ENCODE assay signal across 9 cellular contexts in the genomic region with DNA sequence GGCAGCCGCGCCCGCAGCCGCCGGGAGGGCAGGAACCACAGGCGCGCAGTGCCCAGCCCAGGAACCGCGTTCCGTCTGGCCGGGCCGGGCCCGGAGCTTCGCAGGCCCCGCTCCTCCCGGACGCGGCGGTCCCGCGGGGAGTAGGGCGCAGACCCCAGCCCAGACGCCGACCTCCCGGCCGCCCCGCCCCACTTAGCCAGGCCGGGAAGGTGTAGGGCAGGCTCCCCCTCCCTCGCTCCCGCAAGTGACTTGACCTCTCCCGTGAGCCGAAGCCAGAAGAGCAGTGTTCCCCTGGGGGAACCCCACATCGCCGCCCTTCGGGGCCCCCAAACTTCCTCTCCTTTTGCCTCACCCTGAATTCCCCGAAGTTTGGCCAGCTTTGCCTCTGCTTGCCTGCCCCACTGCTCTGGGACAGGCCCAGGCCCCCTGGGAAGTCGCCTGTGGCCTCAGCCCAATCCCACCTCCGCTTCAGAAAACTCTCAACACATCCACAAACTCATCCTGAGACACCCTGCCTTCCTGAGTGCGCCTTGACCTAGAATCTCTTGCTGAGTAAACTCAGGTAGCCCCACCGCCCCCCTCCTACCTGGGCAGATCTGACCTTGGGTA. TPM values are rescaled to one million over a fixed set of nuclear protein-coding genes. Genes with fewer than 3 reads are reported as not detected.
A peak's percentile ranks its signal among the peaks of the same experiment; 100 is the strongest.
DNase-seq lines count a peak whose midpoint lies in the region; ATAC-seq and TF ChIP-seq lines count a peak whose summit lies in the region.
"Had no signal": no experiment of that assay in that cellular context is flagged by ENCODE, and none has a peak within 500 bp of the region (broad histone marks: within the 10 kb centered on the region; RNA-seq: fewer than 3 reads in every experiment).

No MANE protein-coding gene starts in this region.

- no peaks in the 10 kb centered on the region for H3K27me3 Mint-ChIP-seq in CD4-positive, alpha-beta memory T cell
- peaks cover 21% of the 10 kb centered on the region for H3K27me3 Mint-ChIP-seq in activated naive CD8-positive, alpha-beta T cell treated with anti-CD3 and anti-CD28 coated beads, Interleukin-2, amount 50 U/mL, for 24 hours
- H3K27me3 Mint-ChIP-seq in naive thymus-derived CD8-positive, alpha-beta T cell, result no peaks in the 10 kb centered on the region

- H3K27ac ChIP-seq in CD4-positive, alpha-beta memory T cell (ENCODE audit: low read depth, low read length), result no peak overlapping the region
- H3K27ac ChIP-seq in HCT116 (ENCODE audit: low read depth, low read length), result no peak overlapping the region
- H3K27ac ChIP-seq: SK-N-MC had no signal

- H2AFZ ChIP-seq in HCT116 (ENCODE audit: low read depth, low read length, poor library complexity, severe bottlenecking), result no peak overlapping the region

- H3K4me1 ChIP-seq in CD4-positive, alpha-beta memory T cell (ENCODE audit: insufficient read depth, low read length), result peaks cover 38% of the 10 kb centered on the region
- H3K4me1 ChIP-seq in HCT116 (ENCODE audit: control insufficient read depth in 1 of 2, insufficient read depth in 2 of 2, low read length in 2 of 2), result peaks cover 11 to 46% of the 10 kb centered on the region in 2 experiments

- ATAC-seq in HCT116, result no peak
- peak; percentile 7 for ATAC-seq in activated naive CD8-positive, alpha-beta T cell treated with anti-CD3 and anti-CD28 coated beads, Interleukin-2, amount 50 U/mL, for 24 hours
- no peak for ATAC-seq in naive thymus-derived CD8-positive, alpha-beta T cell
- no peak for ATAC-seq in GM19467 (IDR thresholded peaks at IDR 0.05; ENCODE audit: unreplicated experiment)

- CTCF ChIA-PET in CD4-positive, alpha-beta memory T cell (lab: Charles Lee; ENCODE audit: partially characterized antibody), result interaction anchor here (1.0 to 3.2 kb wide), 6 partner anchors 44 to 63 kb away, joined by 3 to 20 read pairs (median 4); no protein-coding TSS in a partner anchor
- CTCF ChIA-PET in HCT116 (lab: Charles Lee), result no interaction called here

- H3K9me2 ChIP-seq in HCT116 (ENCODE audit: insufficient read depth), result no peaks in the 10 kb centered on the region

- peak overlapping the region; percentile 86 to 99 (median 92) for H3K27ac Mint-ChIP-seq in CD4-positive, alpha-beta memory T cell
- H3K27ac Mint-ChIP-seq in activated naive CD8-positive, alpha-beta T cell treated with anti-CD3 and anti-CD28 coated beads, Interleukin-2, amount 50 U/mL, for 24 hours, result peak overlapping the region; percentile 80
- H3K27ac Mint-ChIP-seq in naive thymus-derived CD8-positive, alpha-beta T cell, result peak overlapping the region; percentile 84 to 95 (median 88)

- H3K4me1 Mint-ChIP-seq in CD4-positive, alpha-beta memory T cell, result peaks cover 14 to 22% (median 20%) of the 10 kb centered on the region in 4 donors
- H3K4me1 Mint-ChIP-seq in activated naive CD8-positive, alpha-beta T cell treated with anti-CD3 and anti-CD28 coated beads, Interleukin-2, amount 50 U/mL, for 24 hours, result peaks cover 32% of the 10 kb centered on the region
- H3K4me1 Mint-ChIP-seq in naive thymus-derived CD8-positive, alpha-beta T cell, result peaks cover 26 to 40% (median 33%) of the 10 kb centered on the region in 4 donors

- H3K4me3 ChIP-seq in CD4-positive, alpha-beta memory T cell (ENCODE audit: low read length in 2 of 2), result no peak overlapping the region
- peak overlapping the region in 1 of 2 experiments; percentile 6; a peak in 2 of 4 replicates for H3K4me3 ChIP-seq in HCT116 (replicated peaks in 1 of 2; ENCODE audit: low read depth in 1 of 2, low read length in 2 of 2)

- peaks cover 0 to 11% of the 10 kb centered on the region in 2 donors for H3K36me3 Mint-ChIP-seq in CD4-positive, alpha-beta memory T cell
- no peaks in the 10 kb centered on the region for H3K36me3 Mint-ChIP-seq in activated naive CD8-positive, alpha-beta T cell treated with anti-CD3 and anti-CD28 coated beads, Interleukin-2, amount 50 U/mL, for 24 hours (ENCODE audit: low read depth)
- peaks cover 0 to 5% (median 0%) of the 10 kb centered on the region in 3 donors for H3K36me3 Mint-ChIP-seq in naive thymus-derived CD8-positive, alpha-beta T cell

- H3K9me3 ChIP-seq in CD4-positive, alpha-beta memory T cell (ENCODE audit: control insufficient read depth in 1 of 2, low read length in 2 of 2), result no peaks in the 10 kb centered on the region
- H3K9me3 ChIP-seq in HCT116 (ENCODE audit: control insufficient read depth in 1 of 2, insufficient read depth in 1 of 2, low read depth in 1 of 2, low read length in 2 of 2), result no peaks in the 10 kb centered on the region

- TF ChIP-seq CTCF in HCT116 (IDR thresholded peaks at IDR 0.05 in 2 of 3, conservative IDR thresholded peaks at IDR 0.05 in 1 of 3; ENCODE audit: borderline replicate concordance in 1 of 3, insufficient read depth in 1 of 3, low read depth in 2 of 3, low read length in 2 of 3), result no peak

- peak in 1 of 5 donors; percentile 45 for DNase-seq in CD4-positive, alpha-beta memory T cell
- DNase-seq in HCT116 (ENCODE audit: low read depth, low spot score) (no peak), superior temporal gyrus (ENCODE audit: extremely low spot score) (no peak), GDM1 (lab: John Stamatoyannopoulos, UW) (no peak), NCI-H146 (lab: John Stamatoyannopoulos, UW) (no peak)
- peak; percentile 49 for DNase-seq in activated naive CD8-positive, alpha-beta T cell treated with anti-CD3 and anti-CD28 coated beads, Interleukin-2, amount 50 U/mL, for 24 hours
- DNase-seq in naive thymus-derived CD8-positive, alpha-beta T cell, result peak in 2 of 10 donors; percentile 19 to 22

- H3K4me2 ChIP-seq in HCT116 (ENCODE audit: low read length), result peak overlapping the region; percentile 64

- H3K4me3 Mint-ChIP-seq in CD4-positive, alpha-beta memory T cell, result peak overlapping the region; percentile 88 to 97 (median 91)
- H3K4me3 Mint-ChIP-seq in activated naive CD8-positive, alpha-beta T cell treated with anti-CD3 and anti-CD28 coated beads, Interleukin-2, amount 50 U/mL, for 24 hours, result peak overlapping the region; percentile 84
- peak overlapping the region; percentile 86 to 95 (median 93) for H3K4me3 Mint-ChIP-seq in naive thymus-derived CD8-positive, alpha-beta T cell

- H4K20me1 ChIP-seq in HCT116 (ENCODE audit: insufficient read depth), result no peaks in the 10 kb centered on the region

- no TSS peak for BruUV-seq in HCT116 (replicated peaks; lab: Mats Ljungman, UMichigan)

- no peak for TF ChIP-seq POLR2A in HCT116 (IDR thresholded peaks at IDR 0.05; ENCODE audit: borderline replicate concordance, extremely low read depth, insufficient read depth, insufficient read length)

- H3K9ac ChIP-seq in HCT116 (ENCODE audit: low read length), result no peak overlapping the region

- peaks cover 0 to 3% (median 0%) of the 10 kb centered on the region in 8 donors for H3K9me3 Mint-ChIP-seq in CD4-positive, alpha-beta memory T cell
- H3K9me3 Mint-ChIP-seq in activated naive CD8-positive, alpha-beta T cell treated with anti-CD3 and anti-CD28 coated beads, Interleukin-2, amount 50 U/mL, for 24 hours, result no peaks in the 10 kb centered on the region
- H3K9me3 Mint-ChIP-seq in naive thymus-derived CD8-positive, alpha-beta T cell, result no peaks in the 10 kb centered on the region

- intact Hi-C loops in CD4-positive, alpha-beta memory T cell (cut with micrococcal nuclease), result loop anchor here (2.0 kb wide), 3 partner anchors 51 to 67 kb away; no protein-coding TSS in a partner anchor
- intact Hi-C loops in HCT116 (cut with micrococcal nuclease), result no loop called here

- RAD21 ChIA-PET in HCT116 (lab: Charles Lee; ENCODE audit: low non-redundant PET in 1 of 2, low total read pairs in 2 of 2, uncharacterized antibody in 2 of 2, unreplicated experiment in 2 of 2), result no interaction called here

- no peaks in the 10 kb centered on the region for H3K79me2 ChIP-seq in HCT116 (ENCODE audit: insufficient read depth, low read length)

- no peaks in the 10 kb centered on the region for H3K36me3 ChIP-seq in CD4-positive, alpha-beta memory T cell (ENCODE audit: insufficient read depth, low read length)
- no peaks in the 10 kb centered on the region for H3K36me3 ChIP-seq in HCT116 (ENCODE audit: control insufficient read depth in 1 of 2, insufficient read depth in 2 of 2, low read length in 2 of 2)

- POLR2A ChIA-PET in CD4-positive, alpha-beta memory T cell (lab: Charles Lee; ENCODE audit: partially characterized antibody), result interaction anchor here (1.3 to 13.4 kb wide), 10 partner anchors 11 to 377 kb away, joined by 3 to 283 read pairs (median 6); no protein-coding TSS in a partner anchor
- POLR2A ChIA-PET in HCT116 (lab: Charles Lee), result no interaction called here
- POLR2A ChIA-PET in naive thymus-derived CD8-positive, alpha-beta T cell (lab: Charles Lee), result interaction anchor here (0.6 to 5.6 kb wide), 13 partner anchors 10 to 158 kb away, joined by 3 to 98 read pairs (median 3); partner anchors contain the start of gene COMMD7

- no peaks in the 10 kb centered on the region for H3K27me3 ChIP-seq in CD4-positive, alpha-beta memory T cell (ENCODE audit: insufficient read depth, low read length)
- H3K27me3 ChIP-seq in HCT116 (ENCODE audit: insufficient read depth, low read length), result no peaks in the 10 kb centered on the region

- no peak for TF ChIP-seq RAD21 in HCT116 (IDR thresholded peaks at IDR 0.05; ENCODE audit: low read depth)

TF ChIP-seq in HCT116, 20 proteins besides CTCF, POLR2A, EP300 and RAD21 (continues in another document):
- TF ChIP-seq SP1 (IDR thresholded peaks at IDR 0.05; ENCODE audit: low read depth) (no peak), ATF3 (IDR thresholded peaks at IDR 0.05) (no peak), FOSL1 (IDR thresholded peaks at IDR 0.05; ENCODE audit: low read depth) (no peak), TCF7L2 (IDR thresholded peaks at IDR 0.05; ENCODE audit: borderline replicate concordance, extremely low read depth, insufficient read depth, insufficient read length) (no peak), EZH2phosphoT487 (IDR thresholded peaks at IDR 0.05; ENCODE audit: borderline replicate concordance) (no peak), ZFX (IDR thresholded peaks at IDR 0.05) (no peak), SRF (IDR thresholded peaks at IDR 0.05; ENCODE audit: low read depth) (no peak), EGR1 (IDR thresholded peaks at IDR 0.05; ENCODE audit: low read depth) (no peak), CBX3 (IDR thresholded peaks at IDR 0.05; ENCODE audit: low read depth) (no peak), MAX (IDR thresholded peaks at IDR 0.05) (no peak)

RNA-seq across cellular contexts. Expression of gene NOL4L, which starts 0.5 kb away (rescaled TPM):
- 10 to 100 TPM; 71.0 to 74.2 TPM for total RNA-seq in CD4-positive, alpha-beta memory T cell
- polyA plus RNA-seq in CD4-positive, alpha-beta memory T cell, result 10 to 100 TPM in 1 of 2 donors, 1 to 10 TPM in 1; 7.0 to 23.9 TPM
- total RNA-seq in HCT116 (2021; ENCODE audit: unreplicated experiment), result 5.9 TPM
- polyA plus RNA-seq in HCT116 (2012), result 3.8 and 5.6 TPM in 2 replicates
- total RNA-seq in naive thymus-derived CD8-positive, alpha-beta T cell, result 10 to 100 TPM; 65.7 to 66.1 TPM
- polyA plus RNA-seq in naive thymus-derived CD8-positive, alpha-beta T cell, result 10 to 100 TPM; 10.0 to 21.5 (median 14.2) TPM
